11 cellular contexts compared by ENCODE assay signal in the genomic region with DNA sequence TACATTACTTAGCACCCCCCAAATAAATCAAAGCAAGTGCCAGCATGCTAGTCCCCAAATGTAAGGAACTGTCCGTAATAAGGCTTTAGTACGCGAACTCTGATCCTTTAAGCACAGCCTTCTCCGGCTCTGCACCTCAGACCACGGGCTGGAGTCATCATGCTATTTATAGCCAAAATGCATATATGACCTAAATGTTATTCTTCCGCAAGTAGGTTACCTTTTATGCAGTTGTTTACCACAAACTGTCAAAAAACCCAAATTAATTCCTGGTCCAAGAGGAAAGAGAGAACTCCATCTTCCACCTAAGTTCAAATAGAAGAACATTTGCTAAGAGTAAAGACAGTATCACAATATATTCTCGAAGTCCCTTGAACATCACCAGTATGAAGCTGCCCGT. TPM values are rescaled to one million over a fixed set of nuclear protein-coding genes. Genes with fewer than 3 reads are reported as not detected.
DNase-seq lines count a peak whose midpoint lies in the region; ATAC-seq and TF ChIP-seq lines count a peak whose summit lies in the region.
"Had no signal": no experiment of that assay in that cellular context is flagged by ENCODE, and none has a peak within 500 bp of the region (broad histone marks: within the 10 kb centered on the region; RNA-seq: fewer than 3 reads in every experiment).

No MANE protein-coding gene starts in this region.

- no peak for TF ChIP-seq CTCF in fibroblast of pulmonary artery (IDR thresholded peaks at IDR 0.05; ENCODE audit: low read length, missing control alignments)

- H3K4me3 ChIP-seq in SJCRH30, result peak overlapping the region; percentile 60
- no peak overlapping the region for H3K4me3 ChIP-seq in fibroblast of pulmonary artery (replicated peaks; ENCODE audit: low read depth, low read length)
- H3K4me3 ChIP-seq in skeletal muscle cell (ENCODE audit: low read depth, low read length), result peak overlapping the region; percentile 47

- no peak for ATAC-seq in HG02884 (IDR thresholded peaks at IDR 0.05; ENCODE audit: unreplicated experiment)

- H3K27ac ChIP-seq in SJCRH30, result peak overlapping the region; percentile 77

- H3K27me3 ChIP-seq in SJCRH30, result no peaks in the 10 kb centered on the region

- peak; percentile 16 for DNase-seq in NCI-H2227 (lab: John Stamatoyannopoulos, UW; ENCODE audit: unreplicated experiment)
- no peak for DNase-seq in NCI-H2227 treated with DMSO at 0.1 percent for 48 hours (lab: John Stamatoyannopoulos, UW)
- peak; percentile 24 to 57 for DNase-seq in SJCRH30
- peak; percentile 41 for DNase-seq in fibroblast of pulmonary artery (ENCODE audit: low read depth)
- no peak for DNase-seq in skeletal muscle cell (ENCODE audit: low read depth)
- no peak for DNase-seq in effector CD8-positive, alpha-beta T cell (lab: John Stamatoyannopoulos, UW)
- no peak for DNase-seq in CD1c-positive myeloid dendritic cell (ENCODE audit: extremely low spot score)
- DNase-seq: ACHN, activated gamma-delta T cell treated with Interleukin-2 at 50 U/mL for 16 hours, SW 1271 had no signal

- peaks cover 9% of the 10 kb centered on the region; the same call in 1 of the 2 replicates for H3K4me1 ChIP-seq in SJCRH30

- H3K9me3 ChIP-seq in SJCRH30 (replicated peaks), result no peaks in the 10 kb centered on the region

- no peaks in the 10 kb centered on the region for H3K36me3 ChIP-seq in SJCRH30

RNA-seq across cellular contexts. Expression of gene ZNF516, which starts 42.7 kb away (rescaled TPM):
- total RNA-seq in SJCRH30 (2014; rRNA removed; shearing (Covaris generic)), result 6.3 and 8.2 TPM in 2 replicates

Comparison
In these comparisons a context has a peak if more than half of its experiments do, and no peak if none do; other contexts are left out.
1. DNase-seq: peak in NCI-H2227 (single experiment), SJCRH30 (2 of 2) and fibroblast of pulmonary artery (single experiment); none in NCI-H2227 treated with DMSO at 0.1 percent for 48 hours (single experiment), skeletal muscle cell (single experiment), effector CD8-positive, alpha-beta T cell (single experiment) and CD1c-positive myeloid dendritic cell (single experiment).